ENCODE assay signal across 12 cellular contexts in the genomic region with DNA sequence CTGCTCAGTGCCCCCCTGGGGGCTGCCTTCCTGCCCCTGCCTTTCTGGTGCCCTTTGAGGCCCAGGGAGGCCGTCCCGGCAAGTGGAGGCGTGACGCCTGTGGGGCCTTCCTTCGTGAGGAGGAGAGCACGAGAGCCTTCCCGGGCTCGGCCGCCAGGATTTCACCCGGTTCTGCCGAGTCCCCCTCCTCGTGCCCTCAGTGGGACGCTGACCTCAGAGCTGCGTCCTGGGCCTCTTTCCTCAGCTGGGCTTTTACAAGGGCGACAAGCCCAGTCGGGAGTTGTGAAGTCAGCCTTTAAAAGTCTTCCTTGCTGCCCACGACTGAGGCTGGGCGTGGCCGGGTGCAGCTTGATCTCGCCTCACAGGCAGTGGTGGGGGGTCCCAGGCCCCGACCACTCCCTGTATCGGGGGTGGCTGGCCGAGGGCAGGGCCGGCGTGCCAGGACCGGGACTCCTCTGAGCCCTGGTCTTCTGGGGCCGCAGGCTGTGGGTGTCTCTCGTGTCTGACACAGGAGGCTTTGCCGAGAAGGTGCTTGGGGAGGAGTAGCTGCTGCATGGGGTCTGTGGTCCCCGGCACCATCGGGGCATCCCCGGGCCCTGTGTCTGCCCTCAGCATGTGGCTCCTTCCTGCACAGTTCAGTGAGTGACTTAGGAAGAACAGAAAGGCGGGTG. TPM values are rescaled to one million over a fixed set of nuclear protein-coding genes. Genes with fewer than 3 reads are reported as not detected.
DNase-seq lines count a peak whose midpoint lies in the region; ATAC-seq and TF ChIP-seq lines count a peak whose summit lies in the region.
"Had no signal": no experiment of that assay in that cellular context is flagged by ENCODE, and none has a peak within 500 bp of the region (broad histone marks: within the 10 kb centered on the region; RNA-seq: fewer than 3 reads in every experiment).

No MANE protein-coding gene starts in this region.

- H3K4me3 ChIP-seq in fibroblast of the aortic adventitia (ENCODE audit: low read depth, low read length) (no peak overlapping the region), upper lobe of left lung (peak overlapping the region in 3 of 4 donors; percentile 7 to 34 (median 29))

- CTCF ChIA-PET in RWPE1 (lab: Yijun Ruan, JAX): interaction anchor here (0.7 to 1.0 kb wide), 2 partner anchors 34 to 55 kb away, joined by 3 read pairs; no protein-coding TSS in a partner anchor
- CTCF ChIA-PET in activated naive CD4-positive, alpha-beta T cell treated with anti-CD3 and anti-CD28 coated beads, Interleukin-2, amount 10 ng/mL, durations not matched to agents 7 days and 5 days (lab: Charles Lee): no interaction called here

- peak overlapping the region; percentile 25 for H3K27ac Mint-ChIP-seq in nephron progenitor cell
- H3K27ac Mint-ChIP-seq in activated naive CD4-positive, alpha-beta T cell treated with anti-CD3 and anti-CD28 coated beads, Interleukin-2, amount 10 ng/mL, durations not matched to agents 7 days and 5 days: no peak overlapping the region
- H3K27ac Mint-ChIP-seq: activated naive CD4-positive, alpha-beta T cell treated with anti-CD3 and anti-CD28 coated beads, Interleukin-2, amount 50 U/mL, for 24 hours had no signal

- TF ChIP-seq CTCF in RWPE1 (conservative IDR thresholded peaks at IDR 0.05; ENCODE audit: low read depth) (no peak), fibroblast of the aortic adventitia (IDR thresholded peaks at IDR 0.05; ENCODE audit: insufficient read depth, low read length) (no peak), nephron progenitor cell (IDR thresholded peaks at IDR 0.05) (no peak), upper lobe of left lung (IDR thresholded peaks at IDR 0.05) (peak in 1 of 6 experiments; percentile 25), GM10266 (IDR thresholded peaks at IDR 0.05; ENCODE audit: control insufficient read depth, insufficient read depth, low read depth, missing control alignments) (no peak)

- no peaks in the 10 kb centered on the region for H3K36me3 Mint-ChIP-seq in nephron progenitor cell (ENCODE audit: low read depth)
- H3K36me3 Mint-ChIP-seq in activated naive CD4-positive, alpha-beta T cell treated with anti-CD3 and anti-CD28 coated beads, Interleukin-2, amount 10 ng/mL, durations not matched to agents 7 days and 5 days: no peaks in the 10 kb centered on the region
- H3K36me3 Mint-ChIP-seq: activated naive CD4-positive, alpha-beta T cell treated with anti-CD3 and anti-CD28 coated beads, Interleukin-2, amount 50 U/mL, for 24 hours had no signal

- WGBS in upper lobe of left lung, 2 donors: 27 to 66% methylated on average over 5 to 32 of the region's 33 CpGs

- H3K4me1 ChIP-seq in upper lobe of left lung: peaks cover 30 to 37% (median 34%) of the 10 kb centered on the region in 4 donors

- POLR2A ChIA-PET in RWPE1 (lab: Yijun Ruan, JAX; ENCODE audit: low non-redundant PET): interaction anchor here (1.0 kb wide), 1 partner anchor 42 kb away, joined by 3 read pairs; the partner anchor contains the start of gene FAM20C

- peak overlapping the region; percentile 79 for H3K27ac ChIP-seq in RWPE1
- H3K27ac ChIP-seq in upper lobe of left lung: peak overlapping the region; percentile 78 to 93 (median 81)
- H3K27ac ChIP-seq: epithelial cell of prostate had no signal

- no peaks in the 10 kb centered on the region for H3K27me3 Mint-ChIP-seq in nephron progenitor cell (ENCODE audit: low read depth, poor library complexity)
- H3K27me3 Mint-ChIP-seq in activated naive CD4-positive, alpha-beta T cell treated with anti-CD3 and anti-CD28 coated beads, Interleukin-2, amount 10 ng/mL, durations not matched to agents 7 days and 5 days: no peaks in the 10 kb centered on the region

- no peaks in the 10 kb centered on the region for H3K9me3 Mint-ChIP-seq in nephron progenitor cell
- no peaks in the 10 kb centered on the region for H3K9me3 Mint-ChIP-seq in activated naive CD4-positive, alpha-beta T cell treated with anti-CD3 and anti-CD28 coated beads, Interleukin-2, amount 10 ng/mL, durations not matched to agents 7 days and 5 days
- H3K9me3 Mint-ChIP-seq: activated naive CD4-positive, alpha-beta T cell treated with anti-CD3 and anti-CD28 coated beads, Interleukin-2, amount 50 U/mL, for 24 hours had no signal

- ATAC-seq in upper lobe of left lung (ENCODE audit: low FRiP score in 2 of 2): peak; percentile 23 to 33

- H3K27me3 ChIP-seq in upper lobe of left lung: no peaks in the 10 kb centered on the region

- TF ChIP-seq EP300 in upper lobe of left lung (IDR thresholded peaks at IDR 0.05): no peak

- no peaks in the 10 kb centered on the region for H3K9me3 ChIP-seq in upper lobe of left lung

- peaks cover 46% of the 10 kb centered on the region for H3K4me1 Mint-ChIP-seq in nephron progenitor cell
- H3K4me1 Mint-ChIP-seq in activated naive CD4-positive, alpha-beta T cell treated with anti-CD3 and anti-CD28 coated beads, Interleukin-2, amount 10 ng/mL, durations not matched to agents 7 days and 5 days: no peaks in the 10 kb centered on the region
- H3K4me1 Mint-ChIP-seq: activated naive CD4-positive, alpha-beta T cell treated with anti-CD3 and anti-CD28 coated beads, Interleukin-2, amount 50 U/mL, for 24 hours had no signal

- TF ChIP-seq POLR2A in upper lobe of left lung (IDR thresholded peaks at IDR 0.05): no peak

- H3K36me3 ChIP-seq in upper lobe of left lung: peaks cover 0 to under 1% (median 0%) of the 10 kb centered on the region in 4 donors

- no peak for DNase-seq in RWPE1 (ENCODE audit: low spot score)
- peak; percentile 33 for DNase-seq in fibroblast of the aortic adventitia (ENCODE audit: low read depth)
- DNase-seq in nephron progenitor cell: no peak
- DNase-seq in upper lobe of left lung: peak in 1 of 2 donors; percentile 86
- no peak for DNase-seq in activated naive CD4-positive, alpha-beta T cell treated with anti-CD3 and anti-CD28 coated beads, Interleukin-2, amount 10 ng/mL, durations not matched to agents 7 days and 5 days
- DNase-seq in GM10266 (ENCODE audit: extremely low spot score): no peak
- DNase-seq in NCI-H2227 treated with DMSO at 0.1 percent for 48 hours (lab: John Stamatoyannopoulos, UW): no peak
- no peak for DNase-seq in activated gamma-delta T cell (lab: John Stamatoyannopoulos, UW)
- DNase-seq: activated CD4-positive, alpha-beta T cell treated with anti-CD3 and anti-CD28 coated beads for 1 hour; NCI-H146 had no signal

- no peak overlapping the region for H3K4me3 Mint-ChIP-seq in nephron progenitor cell
- H3K4me3 Mint-ChIP-seq in activated naive CD4-positive, alpha-beta T cell treated with anti-CD3 and anti-CD28 coated beads, Interleukin-2, amount 10 ng/mL, durations not matched to agents 7 days and 5 days: no peak overlapping the region
- H3K4me3 Mint-ChIP-seq: activated naive CD4-positive, alpha-beta T cell treated with anti-CD3 and anti-CD28 coated beads, Interleukin-2, amount 50 U/mL, for 24 hours had no signal

RNA-seq across cellular contexts. Expression of gene FAM20C, which starts 41.8 kb away (rescaled TPM):
- 18.2 and 55.5 TPM in 2 replicates for total RNA-seq in fibroblast of the aortic adventitia (ENCODE audit: low replicate concordance)
- 10 to 100 TPM; 17.7 to 53.7 (median 46.8) TPM for total RNA-seq in upper lobe of left lung

RNA-seq across cellular contexts. Expression of gene FOXL3, which starts 55.8 kb away (rescaled TPM):
- total RNA-seq in fibroblast of the aortic adventitia (ENCODE audit: low replicate concordance): not detected in 2 replicates
- not detected for total RNA-seq in upper lobe of left lung
